In the genomic region with DNA sequence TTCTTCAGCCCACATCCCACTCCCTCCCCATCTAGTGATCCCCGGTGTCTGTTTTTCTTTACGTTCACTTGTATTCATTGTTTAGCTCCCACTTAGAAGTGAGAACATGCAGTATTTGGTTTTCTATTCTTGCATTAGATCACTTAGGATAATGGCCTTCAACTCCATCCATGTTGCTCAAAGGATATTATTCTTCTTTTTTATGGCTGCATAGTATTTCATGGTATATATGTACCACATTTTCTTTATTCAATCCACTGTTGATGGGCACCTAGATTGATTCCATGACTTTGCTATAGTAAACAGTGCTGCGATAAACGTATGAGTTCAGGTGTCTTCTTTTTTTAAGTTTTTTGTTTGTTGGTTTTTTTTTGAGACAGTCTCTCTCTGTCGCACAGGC, we compare ENCODE assay signal across 36 cellular contexts. TPM values are rescaled to one million over a fixed set of nuclear protein-coding genes. Genes with fewer than 3 reads are reported as not detected.
A peak's percentile ranks its signal among the peaks of the same experiment; 100 is the strongest.
DNase-seq lines count a peak whose midpoint lies in the region; ATAC-seq, FAIRE-seq and TF ChIP-seq lines count a peak whose summit lies in the region.
"Had no signal": no experiment of that assay in that cellular context is flagged by ENCODE, and none has a peak within 500 bp of the region (broad histone marks: within the 10 kb centered on the region; RNA-seq: fewer than 3 reads in every experiment).

No MANE protein-coding gene starts in this region.

- BruUV-seq in K562 (replicated peaks; lab: Mats Ljungman, UMichigan) = no TSS peak

- peaks cover 0 to 5% (median 4%) of the 10 kb centered on the region in 5 donors for H3K9me3 Mint-ChIP-seq in CD8-positive, alpha-beta memory T cell
- H3K9me3 Mint-ChIP-seq: CD4-positive, alpha-beta T cell had no signal

- no peak overlapping the region for H3K4me2 ChIP-seq in DOHH2 (ENCODE audit: low read length)
- H3K4me2 ChIP-seq in K562 (ENCODE audit: insufficient read depth, low read length) = no peak overlapping the region
- H3K4me2 ChIP-seq: A549; BLaER1; BLaER1 treated with 17β-estradiol and CSF1 and Interleukin-3, amounts not matched to agents 10 nM and 100 nM had no signal

- in situ Hi-C loops in K562 (cut with MboI) = no loop called here

- CTCF ChIA-PET in HEK293 (lab: Yijun Ruan, JAX) (no interaction called here), K562 (lab: Yijun Ruan, JAX; ENCODE audit: low intra/inter-chr PET ratio) (no interaction called here)
- CTCF ChIA-PET in CD8-positive, alpha-beta memory T cell (lab: Charles Lee) = no interaction called here

- H3K27me3 Mint-ChIP-seq in CD8-positive, alpha-beta memory T cell = no peaks in the 10 kb centered on the region
- H3K27me3 Mint-ChIP-seq: B cell; CD4-positive, alpha-beta memory T cell; CD4-positive, alpha-beta T cell; CD4-positive, CD25-positive, alpha-beta regulatory T cell had no signal

- H3K27ac ChIP-seq in DOHH2 (ENCODE audit: low read depth, low read length) (peak overlapping the region; percentile 95; the same call in 1 of the 2 replicates), HEK293 (ENCODE audit: extremely low read depth, low read depth, low read length) (no peak overlapping the region), K562 (ENCODE audit: extremely low read depth, low read depth, low read length) (no peak overlapping the region), esophagus muscularis mucosa (replicated peaks in 1 of 4) (no peak overlapping the region), breast epithelium (no peak overlapping the region)
- no peak overlapping the region for H3K27ac ChIP-seq in CD8-positive, alpha-beta memory T cell (ENCODE audit: low read depth, low read length)
- H3K27ac ChIP-seq: 22Rv1, A549, BLaER1, C4-2B had no signal

- H3K36me3 ChIP-seq in DOHH2 (ENCODE audit: control insufficient read depth, low read length) (peaks cover 16% of the 10 kb centered on the region), HEK293 (ENCODE audit: control insufficient read depth in 2 of 2, insufficient read depth in 1 of 2, low read length in 2 of 2) (peaks cover 0 to 7% of the 10 kb centered on the region in 2 experiments; a peak in 2 of 3 replicates), K562 (ENCODE audit: control insufficient read depth, insufficient read depth, low read length) (peaks cover 5% of the 10 kb centered on the region; the same call in 2 of the 3 replicates), esophagus muscularis mucosa (peaks cover 0 to 15% (median 2%) of the 10 kb centered on the region in 4 donors), breast epithelium (no peaks in the 10 kb centered on the region)
- H3K36me3 ChIP-seq in CD8-positive, alpha-beta memory T cell (ENCODE audit: insufficient read depth, low read length) = no peaks in the 10 kb centered on the region
- H3K36me3 ChIP-seq: BE2C had no signal

- H3K79me2 ChIP-seq in DOHH2 (ENCODE audit: control insufficient read depth, low read length) = peaks cover 10% of the 10 kb centered on the region; the same call in 1 of the 2 replicates
- no peaks in the 10 kb centered on the region for H3K79me2 ChIP-seq in K562 (ENCODE audit: control insufficient read depth, insufficient read depth, low read length)

- no peak for TF ChIP-seq CTCF in DOHH2 (IDR thresholded peaks at IDR 0.05; ENCODE audit: low read depth, low read length, poor library complexity, severe bottlenecking)
- no peak for TF ChIP-seq CTCF in HEK293 (tag by site-specific recombination; IDR thresholded peaks at IDR 0.05)
- TF ChIP-seq CTCF in K562 (IDR thresholded peaks at IDR 0.05 in 2 of 3, conservative IDR thresholded peaks at IDR 0.05 in 1 of 3; ENCODE audit: insufficient read depth in 2 of 3, low read depth in 1 of 3, low read length in 3 of 3) = no peak
- TF ChIP-seq CTCF in esophagus muscularis mucosa (IDR thresholded peaks at IDR 0.05) = no peak
- no peak for TF ChIP-seq CTCF in breast epithelium (IDR thresholded peaks at IDR 0.05)

- POLR2A ChIA-PET in HEK293 (lab: Yijun Ruan, JAX) = interaction anchor here (0.7 kb wide), 1 partner anchor 19 kb away, joined by 3 read pairs; no protein-coding TSS in a partner anchor
- POLR2A ChIA-PET in K562 (lab: Yijun Ruan, JAX) = no interaction called here
- POLR2A ChIA-PET in CD8-positive, alpha-beta memory T cell (lab: Charles Lee) = no interaction called here

- 99% methylated on average over 5 of the region's 5 CpGs for WGBS in K562 (ENCODE audit: insufficient coverage, low coverage, missing lambda C conversion rate)
- over 99% methylated on average over 5 of the region's 5 CpGs for WGBS in esophagus muscularis mucosa

- TF ChIP-seq POLR2A in K562 (conservative IDR thresholded peaks at IDR 0.05) (no peak), esophagus muscularis mucosa (IDR thresholded peaks at IDR 0.05; ENCODE audit: low read depth) (no peak), breast epithelium (IDR thresholded peaks at IDR 0.05) (no peak)

- intact Hi-C loops in K562 (cut with micrococcal nuclease) = no loop called here
- intact Hi-C loops in esophagus muscularis mucosa (cut with DNase I) = no loop called here
- intact Hi-C loops in breast epithelium (cut with DNase I; ENCODE audit: low total_unique reads) = no loop called here

- H4K20me1 ChIP-seq in DOHH2 (ENCODE audit: control insufficient read depth, insufficient read depth, low read depth, low read length) (no peaks in the 10 kb centered on the region), K562 (replicated peaks; ENCODE audit: control insufficient read depth, insufficient read depth, low read length) (no peaks in the 10 kb centered on the region)
- H4K20me1 ChIP-seq: BLaER1; BLaER1 treated with 17β-estradiol and CSF1 and Interleukin-3, amounts not matched to agents 10 nM and 100 nM had no signal

- H3K4me3 ChIP-seq in DOHH2 (ENCODE audit: low read length) = no peak overlapping the region
- H3K4me3 ChIP-seq in HEK293 (ENCODE audit: low read depth, low read length) = no peak overlapping the region
- H3K4me3 ChIP-seq in K562 = no peak overlapping the region
- H3K4me3 ChIP-seq in esophagus muscularis mucosa = no peak overlapping the region
- H3K4me3 ChIP-seq in breast epithelium = no peak overlapping the region
- no peak overlapping the region for H3K4me3 ChIP-seq in CD8-positive, alpha-beta memory T cell (ENCODE audit: low read length)
- H3K4me3 ChIP-seq: A549; BLaER1; BLaER1 treated with 17β-estradiol and CSF1 and Interleukin-3, amounts not matched to agents 10 nM and 100 nM had no signal

- peaks cover 8% of the 10 kb centered on the region for H3K9me3 ChIP-seq in DOHH2 (ENCODE audit: control insufficient read depth, insufficient read depth, low read length)
- H3K9me3 ChIP-seq in HEK293 (ENCODE audit: control insufficient read depth, insufficient read depth, low read depth, low read length) = no peaks in the 10 kb centered on the region
- H3K9me3 ChIP-seq in K562 (replicated peaks; ENCODE audit: control insufficient read depth, insufficient read depth, low read depth, low read length) = no peaks in the 10 kb centered on the region
- peaks cover 0 to 11% (median 5%) of the 10 kb centered on the region in 4 donors for H3K9me3 ChIP-seq in esophagus muscularis mucosa
- peaks cover 0 to 8% of the 10 kb centered on the region in 2 donors for H3K9me3 ChIP-seq in breast epithelium
- no peaks in the 10 kb centered on the region for H3K9me3 ChIP-seq in CD8-positive, alpha-beta memory T cell (ENCODE audit: low read length)
- H3K9me3 ChIP-seq: BE2C had no signal

- H3K27me3 ChIP-seq in DOHH2 (ENCODE audit: control insufficient read depth, low read length) (no peaks in the 10 kb centered on the region), K562 (ENCODE audit: control insufficient read depth in 2 of 2, insufficient read depth in 2 of 2, low read length in 2 of 2) (no peaks in the 10 kb centered on the region), esophagus muscularis mucosa (no peaks in the 10 kb centered on the region), breast epithelium (no peaks in the 10 kb centered on the region)
- H3K27me3 ChIP-seq in CD8-positive, alpha-beta memory T cell (ENCODE audit: insufficient read depth, low read length, poor library complexity, severe bottlenecking) = no peaks in the 10 kb centered on the region
- H3K27me3 ChIP-seq: BE2C; BLaER1; BLaER1 treated with 17β-estradiol and CSF1 and Interleukin-3, amounts not matched to agents 10 nM and 100 nM had no signal

- H3K4me1 ChIP-seq in DOHH2 (ENCODE audit: control insufficient read depth, low read length) = peaks cover 63% of the 10 kb centered on the region
- no peaks in the 10 kb centered on the region for H3K4me1 ChIP-seq in HEK293 (ENCODE audit: control insufficient read depth, insufficient read depth, low read length)
- no peaks in the 10 kb centered on the region for H3K4me1 ChIP-seq in K562 (replicated peaks in 1 of 2; ENCODE audit: control insufficient read depth in 2 of 2, insufficient read depth in 2 of 2, low read length in 2 of 2)
- H3K4me1 ChIP-seq in esophagus muscularis mucosa = no peaks in the 10 kb centered on the region
- no peaks in the 10 kb centered on the region for H3K4me1 ChIP-seq in breast epithelium
- no peaks in the 10 kb centered on the region for H3K4me1 ChIP-seq in CD8-positive, alpha-beta memory T cell (ENCODE audit: insufficient read depth, low read length)
- H3K4me1 ChIP-seq: A549, BE2C, BLaER1 had no signal

- no peak for TF ChIP-seq RAD21 in K562 (CRISPR knock-in tag; conservative IDR thresholded peaks at IDR 0.05 in 1 of 2, IDR thresholded peaks at IDR 0.05 in 1 of 2)

- DNase-seq in K562 (ENCODE audit: extremely low read depth in 1 of 4, low spot score in 3 of 4) (no peak), esophagus muscularis mucosa (ENCODE audit: extremely low spot score) (peak; percentile 34), breast epithelium (ENCODE audit: low spot score in 2 of 2) (no peak), amniotic stem cell (lab: John Stamatoyannopoulos, UW) (no peak)
- DNase-seq in activated CD4-positive, alpha-beta T cell treated with anti-CD3 and anti-CD28 coated beads for 1 hour = no peak
- no peak for DNase-seq in CD8-positive, alpha-beta memory T cell
- DNase-seq: 8988T; ACHN; AML-193; BE2C; C1 segment of cervical spinal cord; Caco-2; Calu3; CD4-positive, alpha-beta memory T cell; CD4-positive, alpha-beta T cell; CD4-positive, CD25-positive, alpha-beta regulatory T cell; CD8-positive, alpha-beta T cell; COR-L47; DMS 273 treated with DMSO at 0.1 percent for 48 hours; DMS153; DMS53; DMS79; DMS79 treated with DMSO at 0.1 percent for 48 hours; DND-41; EL had no signal

- peaks cover 0 to 7% (median 6%) of the 10 kb centered on the region in 3 donors for H3K36me3 Mint-ChIP-seq in CD8-positive, alpha-beta memory T cell

- FAIRE-seq in K562 (lab: Jason Lieb, UNC) = no peak
- FAIRE-seq: A204.1, A549, D721Med had no signal

- H3K4me1 Mint-ChIP-seq in CD8-positive, alpha-beta memory T cell = no peaks in the 10 kb centered on the region

- no peak for TF ChIP-seq EP300 in K562 (IDR thresholded peaks at IDR 0.05; ENCODE audit: low read length)
- TF ChIP-seq EP300 in esophagus muscularis mucosa (IDR thresholded peaks at IDR 0.05) = no peak

- peaks cover 40% of the 10 kb centered on the region for H3F3A ChIP-seq in DOHH2 (ENCODE audit: control insufficient read depth, insufficient read depth)

- H2AFZ ChIP-seq in K562 (ENCODE audit: low read depth, low read length) = no peak overlapping the region

- H3K9me1 ChIP-seq in K562 (ENCODE audit: control insufficient read depth, insufficient read depth, low read length) = no peaks in the 10 kb centered on the region

- H3K4me3 Mint-ChIP-seq in CD8-positive, alpha-beta memory T cell = no peak overlapping the region
- H3K4me3 Mint-ChIP-seq: B cell; CD14-positive monocyte; CD4-positive, alpha-beta memory T cell; CD4-positive, alpha-beta T cell; CD4-positive, CD25-positive, alpha-beta regulatory T cell; CD8-positive, alpha-beta T cell had no signal

- no peak for ATAC-seq in K562
- ATAC-seq: A549; CD8-positive, alpha-beta T cell had no signal

- H3K9ac ChIP-seq in K562 (ENCODE audit: insufficient read depth in 1 of 2, low read depth in 2 of 2, low read length in 2 of 2) = no peak overlapping the region
- H3K9ac ChIP-seq: BLaER1; BLaER1 treated with 17β-estradiol and CSF1 and Interleukin-3, amounts not matched to agents 10 nM and 100 nM had no signal

- H3K27ac Mint-ChIP-seq in CD8-positive, alpha-beta memory T cell = no peak overlapping the region
- H3K27ac Mint-ChIP-seq: B cell; CD14-positive monocyte; CD4-positive, alpha-beta memory T cell; CD4-positive, alpha-beta T cell; CD4-positive, CD25-positive, alpha-beta regulatory T cell; CD8-positive, alpha-beta T cell had no signal

- no peaks in the 10 kb centered on the region for H3K9me2 ChIP-seq in DOHH2 (replicated peaks; ENCODE audit: control insufficient read depth, low read length)

RNA-seq across cellular contexts. Expression of gene CCNB1, which starts 29.1 kb away (rescaled TPM):
- 73.7 and 121 TPM in 2 replicates for total RNA-seq in K562 (2011; cell fraction: chromatin; rRNA removed; ENCODE audit: low replicate concordance)
- 60.7 and 76.7 TPM in 2 replicates for total RNA-seq in K562 (2011; cell fraction: nucleolus; rRNA removed)
- total RNA-seq in K562 (2011; cell fraction: nucleoplasm; rRNA removed) = 83.0 and 89.8 TPM in 2 replicates
- 165 and 208 TPM in 2 replicates for total RNA-seq in K562 (2014; rRNA removed)
- total RNA-seq in K562 (2014; rRNA removed; fragmentation: Illumina TruSeq; extraction: Trizol) = 271 and 288 TPM in 2 replicates
- total RNA-seq in K562 (2015; rRNA removed; fragmentation: Illumina TruSeq; extraction: Trizol) = 267 and 270 TPM in 2 replicates
- total RNA-seq in K562 (2021) = 256 and 260 TPM in 2 replicates
- 306 and 361 TPM in 2 replicates for polyA plus RNA-seq in K562 (2011; rRNA removed)
- polyA plus RNA-seq in K562 (2011; cell fraction: cytosol; rRNA removed) = 87.6 and 130 TPM in 2 replicates
- polyA plus RNA-seq in K562 (2011; cell fraction: nucleus; rRNA removed) = 127 and 167 TPM in 2 replicates
- 165 and 326 TPM in 2 replicates for polyA plus RNA-seq in K562 (2012)
- polyA plus RNA-seq in K562 (2014; fragmentation: Illumina TruSeq; extraction: Trizol) = 277 and 295 TPM in 2 replicates
- polyA plus RNA-seq in K562 (2014; fragmentation: Nextera tagmentation; extraction: Ambion mirVana) = 100 to 1,000 TPM; 469 to 679 TPM
- 231 and 236 TPM in 2 replicates for polyA plus RNA-seq in K562 (2014; rRNA removed)
- polyA minus RNA-seq in K562 (2011; rRNA and poly(A)+ RNA removed) = 176 and 227 TPM in 2 replicates
- polyA minus RNA-seq in K562 (2011; cell fraction: cytosol; rRNA and poly(A)+ RNA removed) = 95.8 and 118 TPM in 2 replicates
- polyA minus RNA-seq in K562 (2011; cell fraction: nucleus; rRNA and poly(A)+ RNA removed) = 32.0 and 58.3 TPM in 2 replicates
- 1 to 10 TPM in 3 of 4 donors, under 1 TPM in 1; 0.83 to 2.8 (median 2.2) TPM for total RNA-seq in esophagus muscularis mucosa
- 1 to 10 TPM; 5.6 to 9.4 (median 7.5) TPM for total RNA-seq in breast epithelium
- 100 to 1,000 TPM; 110 to 120 TPM for total RNA-seq in CD8-positive, alpha-beta memory T cell
- polyA plus RNA-seq in CD8-positive, alpha-beta memory T cell = 2.1 TPM

RNA-seq across cellular contexts. Expression of gene SLC30A5, which starts 44.0 kb away (rescaled TPM):
- 49.3 and 95.0 TPM in 2 replicates for total RNA-seq in K562 (2011; cell fraction: chromatin; rRNA removed; ENCODE audit: low replicate concordance)
- total RNA-seq in K562 (2011; cell fraction: nucleolus; rRNA removed) = 83.7 and 85.8 TPM in 2 replicates
- total RNA-seq in K562 (2011; cell fraction: nucleoplasm; rRNA removed) = 94.5 and 101 TPM in 2 replicates
- 82.7 and 92.5 TPM in 2 replicates for total RNA-seq in K562 (2014; rRNA removed)
- 62.5 and 74.6 TPM in 2 replicates for total RNA-seq in K562 (2014; rRNA removed; fragmentation: Illumina TruSeq; extraction: Trizol)
- total RNA-seq in K562 (2015; rRNA removed; fragmentation: Illumina TruSeq; extraction: Trizol) = 72.0 and 79.6 TPM in 2 replicates
- total RNA-seq in K562 (2021) = 52.8 and 54.6 TPM in 2 replicates
- polyA plus RNA-seq in K562 (2011; rRNA removed) = 64.9 and 68.7 TPM in 2 replicates
- 49.5 and 54.9 TPM in 2 replicates for polyA plus RNA-seq in K562 (2011; cell fraction: cytosol; rRNA removed)
- polyA plus RNA-seq in K562 (2011; cell fraction: nucleus; rRNA removed) = 42.5 and 48.9 TPM in 2 replicates
- polyA plus RNA-seq in K562 (2012) = 36.6 and 59.2 TPM in 2 replicates
- 58.6 and 86.8 TPM in 2 replicates for polyA plus RNA-seq in K562 (2014; fragmentation: Illumina TruSeq; extraction: Trizol)
- polyA plus RNA-seq in K562 (2014; fragmentation: Nextera tagmentation; extraction: Ambion mirVana) = 10 to 100 TPM; 22.9 to 27.1 TPM
- 41.4 and 47.3 TPM in 2 replicates for polyA plus RNA-seq in K562 (2014; rRNA removed)
- polyA minus RNA-seq in K562 (2011; rRNA and poly(A)+ RNA removed) = 86.4 and 102 TPM in 2 replicates
- 53.2 and 76.2 TPM in 2 replicates for polyA minus RNA-seq in K562 (2011; cell fraction: cytosol; rRNA and poly(A)+ RNA removed)
- polyA minus RNA-seq in K562 (2011; cell fraction: nucleus; rRNA and poly(A)+ RNA removed) = 17.5 and 29.4 TPM in 2 replicates
- 10 to 100 TPM; 29.2 to 35.1 (median 32.5) TPM for total RNA-seq in esophagus muscularis mucosa
- total RNA-seq in breast epithelium = 10 to 100 TPM; 42.9 to 63.2 (median 52.4) TPM
- total RNA-seq in CD8-positive, alpha-beta memory T cell = 10 to 100 TPM; 67.0 to 68.0 TPM
- 32.4 TPM for polyA plus RNA-seq in CD8-positive, alpha-beta memory T cell

RNA-seq across cellular contexts. Expression of gene CENPH, which starts 51.6 kb away (rescaled TPM):
- total RNA-seq in K562 (2011; cell fraction: chromatin; rRNA removed; ENCODE audit: low replicate concordance) = 15.7 and 27.1 TPM in 2 replicates
- 11.6 and 13.7 TPM in 2 replicates for total RNA-seq in K562 (2011; cell fraction: nucleolus; rRNA removed)
- 19.9 and 24.4 TPM in 2 replicates for total RNA-seq in K562 (2011; cell fraction: nucleoplasm; rRNA removed)
- total RNA-seq in K562 (2014; rRNA removed) = 77.2 and 111 TPM in 2 replicates
- total RNA-seq in K562 (2014; rRNA removed; fragmentation: Illumina TruSeq; extraction: Trizol) = 95.5 and 120 TPM in 2 replicates
- 66.9 and 71.6 TPM in 2 replicates for total RNA-seq in K562 (2015; rRNA removed; fragmentation: Illumina TruSeq; extraction: Trizol)
- 72.1 and 73.0 TPM in 2 replicates for total RNA-seq in K562 (2021)
- 61.6 and 75.3 TPM in 2 replicates for polyA plus RNA-seq in K562 (2011; rRNA removed)
- 34.2 and 69.1 TPM in 2 replicates for polyA plus RNA-seq in K562 (2011; cell fraction: cytosol; rRNA removed)
- polyA plus RNA-seq in K562 (2011; cell fraction: nucleus; rRNA removed) = 8.4 and 11.6 TPM in 2 replicates
- polyA plus RNA-seq in K562 (2012) = 49.7 and 114 TPM in 2 replicates
- polyA plus RNA-seq in K562 (2014; fragmentation: Illumina TruSeq; extraction: Trizol) = 68.0 and 74.9 TPM in 2 replicates
- 10 to 100 TPM; 10.5 to 18.2 TPM for polyA plus RNA-seq in K562 (2014; fragmentation: Nextera tagmentation; extraction: Ambion mirVana)
- polyA plus RNA-seq in K562 (2014; rRNA removed) = 103 and 124 TPM in 2 replicates
- polyA minus RNA-seq in K562 (2011; rRNA and poly(A)+ RNA removed) = 16.9 and 25.9 TPM in 2 replicates
- polyA minus RNA-seq in K562 (2011; cell fraction: cytosol; rRNA and poly(A)+ RNA removed) = 20.0 and 26.2 TPM in 2 replicates
- polyA minus RNA-seq in K562 (2011; cell fraction: nucleus; rRNA and poly(A)+ RNA removed) = 8.3 and 16.7 TPM in 2 replicates
- total RNA-seq in esophagus muscularis mucosa = 1 to 10 TPM in 2 of 4 donors, under 1 TPM in 1, not detected in 1; 0.66 to 2.4 (median 2.2) TPM
- 1 to 10 TPM; 2.6 to 6.1 (median 2.9) TPM for total RNA-seq in breast epithelium
- total RNA-seq in CD8-positive, alpha-beta memory T cell = 10 to 100 TPM; 49.6 to 51.2 TPM
- polyA plus RNA-seq in CD8-positive, alpha-beta memory T cell = 8.5 TPM

Comparison
In these comparisons a context has a peak if more than half of its experiments do, and no peak if none do; other contexts are left out.
1. RNA of gene CCNB1, which starts 29.1 kb away (total RNA-seq): 60.7 to 288 TPM in K562 and 110 to 120 TPM in CD8-positive, alpha-beta memory T cell; 5.6 to 9.4 TPM in breast epithelium and 0.83 to 2.8 TPM in esophagus muscularis mucosa; every median in the first group is over 4 times any median in the second.